Comparison of ENCODE assay signal across 1 cellular context in genomic region chr2:174395284-174395968, GRCh38.
A peak's percentile ranks its signal among the peaks of the same experiment; 100 is the strongest.
TF ChIP-seq lines count a peak whose summit lies in the region.

TSS of gene SCRN3 (plus strand) at chr2:174395730. CDS start at chr2:174398284, 2,554 bp downstream.

TF ChIP-seq in HepG2, 621 proteins besides CTCF, POLR2A, EP300 and RAD21 (continued from another document and continues in another):
- peak; percentile 65 for TF ChIP-seq DRAP1 (CRISPR knock-in tag; IDR thresholded peaks at IDR 0.05)
- peak; percentile 67; the same call in 1 of the 2 replicates for TF ChIP-seq ZBTB44 (CRISPR knock-in tag; IDR thresholded peaks at IDR 0.05)
- peak; percentile 62 for TF ChIP-seq IKZF4 (CRISPR knock-in tag; IDR thresholded peaks at IDR 0.05; ENCODE audit: borderline replicate concordance, low read depth, not compliant biosample characterization)
- TF ChIP-seq GMEB1 (CRISPR knock-in tag; IDR thresholded peaks at IDR 0.05; ENCODE audit: borderline replicate concordance), result peak; percentile 75; the same call in 1 of the 2 replicates
- TF ChIP-seq CREM (IDR thresholded peaks at IDR 0.05), result peak; percentile 89
- TF ChIP-seq CREM (CRISPR knock-in tag; IDR thresholded peaks at IDR 0.05), result no peak
- peak; percentile 80 for TF ChIP-seq ZGPAT (CRISPR knock-in tag; IDR thresholded peaks at IDR 0.05)
- peak; percentile 99 for TF ChIP-seq GABPB1 (CRISPR knock-in tag; IDR thresholded peaks at IDR 0.05)
- TF ChIP-seq MIER2 (CRISPR knock-in tag; IDR thresholded peaks at IDR 0.05), result no peak
- peak; percentile 72; the same call in 1 of the 2 replicates for TF ChIP-seq ZNF607 (CRISPR knock-in tag; IDR thresholded peaks at IDR 0.05; ENCODE audit: borderline replicate concordance)
- TF ChIP-seq NFE2 (CRISPR knock-in tag; IDR thresholded peaks at IDR 0.05), result no peak
- peak; percentile 89 for TF ChIP-seq RBM39 (IDR thresholded peaks at IDR 0.05; ENCODE audit: low read depth, low read length, poor library complexity, severe bottlenecking)
- no peak for TF ChIP-seq ZNF558 (CRISPR knock-in tag; IDR thresholded peaks at IDR 0.05; ENCODE audit: borderline replicate concordance)
- peak; percentile 60; the same call in 1 of the 2 replicates for TF ChIP-seq MIXL1 (CRISPR knock-in tag; IDR thresholded peaks at IDR 0.05)
- TF ChIP-seq ATF3 (CRISPR knock-in tag; IDR thresholded peaks at IDR 0.05), result 0 out of 2 replicates have a peak, but pooled peaks have one; percentile 39
- no peak for TF ChIP-seq ZNF136 (CRISPR knock-in tag; IDR thresholded peaks at IDR 0.05; ENCODE audit: low read depth)
- peak; percentile 96 for TF ChIP-seq ERF (CRISPR knock-in tag; IDR thresholded peaks at IDR 0.05)
- no peak for TF ChIP-seq ZNF703 (CRISPR knock-in tag; IDR thresholded peaks at IDR 0.05; ENCODE audit: borderline replicate concordance)
- TF ChIP-seq SP5 (CRISPR knock-in tag; IDR thresholded peaks at IDR 0.05; ENCODE audit: borderline replicate concordance, low read depth), result peak; percentile 72
- peak; percentile 31 for TF ChIP-seq ZNF335 (CRISPR knock-in tag; IDR thresholded peaks at IDR 0.05)
- TF ChIP-seq FOXJ3 (CRISPR knock-in tag; IDR thresholded peaks at IDR 0.05; ENCODE audit: borderline replicate concordance), result peak; percentile 56; the same call in 1 of the 2 replicates
- TF ChIP-seq JARID2 (CRISPR knock-in tag; IDR thresholded peaks at IDR 0.05; ENCODE audit: insufficient replicate concordance), result peak; percentile 87
- peak in 1 of 2 experiments; percentile 25; a peak in 1 of 4 replicates for TF ChIP-seq ATF4 (CRISPR knock-in tag; IDR thresholded peaks at IDR 0.05)
- TF ChIP-seq ZNF644 (CRISPR knock-in tag; IDR thresholded peaks at IDR 0.05; ENCODE audit: low read depth), result no peak
- no peak for TF ChIP-seq PRPF4 (IDR thresholded peaks at IDR 0.05; ENCODE audit: low read depth, low read length, poor library complexity, severe bottlenecking)
- TF ChIP-seq ARID5B (CRISPR knock-in tag; IDR thresholded peaks at IDR 0.05), result peak; percentile 72
- TF ChIP-seq ZNF790 (CRISPR knock-in tag; IDR thresholded peaks at IDR 0.05; ENCODE audit: borderline replicate concordance), result no peak; the same call in 1 of the 2 replicates
- 0 out of 2 replicates have a peak, but pooled peaks have one; percentile 35 for TF ChIP-seq HES4 (CRISPR knock-in tag; IDR thresholded peaks at IDR 0.05; ENCODE audit: borderline replicate concordance)
- TF ChIP-seq ZNF430 (CRISPR knock-in tag; IDR thresholded peaks at IDR 0.05), result peak; percentile 71; the same call in 1 of the 2 replicates
- no peak for TF ChIP-seq KDM1A (CRISPR knock-in tag; IDR thresholded peaks at IDR 0.05)
- no peak for TF ChIP-seq CENPBD1 (CRISPR knock-in tag; IDR thresholded peaks at IDR 0.05; ENCODE audit: borderline replicate concordance, low read depth)
- 0 out of 2 replicates have a peak, but pooled peaks have one; percentile 61 for TF ChIP-seq ETV6 (CRISPR knock-in tag; conservative IDR thresholded peaks at IDR 0.05)
- TF ChIP-seq ZNF275 (CRISPR knock-in tag; IDR thresholded peaks at IDR 0.05; ENCODE audit: borderline replicate concordance), result peak; percentile 77; the same call in 1 of the 2 replicates
- TF ChIP-seq TMF1 (CRISPR knock-in tag; IDR thresholded peaks at IDR 0.05; ENCODE audit: low read depth), result no peak
- no peak for TF ChIP-seq IRX3 (CRISPR knock-in tag; IDR thresholded peaks at IDR 0.05; ENCODE audit: borderline replicate concordance, low read depth)
- TF ChIP-seq KLF15 (CRISPR knock-in tag; IDR thresholded peaks at IDR 0.05; ENCODE audit: borderline replicate concordance), result no peak
- peak; percentile 8 to 60; a peak in 3 of 4 replicates for TF ChIP-seq NR2F1 (CRISPR knock-in tag; IDR thresholded peaks at IDR 0.05)
- TF ChIP-seq ZNF292 (CRISPR knock-in tag; IDR thresholded peaks at IDR 0.05; ENCODE audit: borderline replicate concordance, low read depth), result 0 out of 2 replicates have a peak, but pooled peaks have one; percentile 45
- no peak for TF ChIP-seq TBL1XR1 (IDR thresholded peaks at IDR 0.05; ENCODE audit: borderline replicate concordance, low read length, partially characterized antibody)
- TF ChIP-seq ZSCAN20 (CRISPR knock-in tag; IDR thresholded peaks at IDR 0.05; ENCODE audit: borderline replicate concordance), result 0 out of 2 replicates have a peak, but pooled peaks have one; percentile 21
- 0 out of 2 replicates have a peak, but pooled peaks have one; percentile 43 for TF ChIP-seq XBP1 (CRISPR knock-in tag; IDR thresholded peaks at IDR 0.05)
- TF ChIP-seq ZBTB39 (CRISPR knock-in tag; IDR thresholded peaks at IDR 0.05), result no peak
- TF ChIP-seq ZNF44 (CRISPR knock-in tag; IDR thresholded peaks at IDR 0.05), result peak; percentile 28; the same call in 1 of the 2 replicates
- TF ChIP-seq ZNF557 (CRISPR knock-in tag; IDR thresholded peaks at IDR 0.05), result no peak
- peak; percentile 94 for TF ChIP-seq GABPA (IDR thresholded peaks at IDR 0.05; ENCODE audit: low read depth, low read length)
- peak; percentile 99 for TF ChIP-seq GABPA (CRISPR knock-in tag; IDR thresholded peaks at IDR 0.05; ENCODE audit: low read depth)
- TF ChIP-seq E2F1 (CRISPR knock-in tag; IDR thresholded peaks at IDR 0.05), result no peak
- peak; percentile 52; the same call in 1 of the 2 replicates for TF ChIP-seq HNF4G (IDR thresholded peaks at IDR 0.05; ENCODE audit: borderline replicate concordance, low read depth, low read length)
- peak; percentile 75 for TF ChIP-seq HNF4G (CRISPR knock-in tag; IDR thresholded peaks at IDR 0.05; ENCODE audit: borderline replicate concordance, low read depth)
- peak; percentile 39; the same call in 1 of the 2 replicates for TF ChIP-seq FOSL2 (CRISPR knock-in tag; IDR thresholded peaks at IDR 0.05)
- TF ChIP-seq ELF3 (CRISPR knock-in tag; IDR thresholded peaks at IDR 0.05), result peak; percentile 96
- peak; percentile 83 for TF ChIP-seq ZNF709 (CRISPR knock-in tag; IDR thresholded peaks at IDR 0.05)
- peak; percentile 98 for TF ChIP-seq ELF1 (CRISPR knock-in tag; IDR thresholded peaks at IDR 0.05)
